Comparison of ENCODE assay signal across 18 cellular contexts in genomic region chr6:156956286-156956685, GRCh38.
DNase-seq lines count a peak whose midpoint lies in the region; ATAC-seq and TF ChIP-seq lines count a peak whose summit lies in the region.
"Had no signal": no experiment of that assay in that cellular context is flagged by ENCODE, and none has a peak within 500 bp of the region (broad histone marks: within the 10 kb centered on the region; RNA-seq: fewer than 3 reads in every experiment).

No MANE protein-coding gene starts in this region.

- H3K9me3 ChIP-seq in PC-3 (ENCODE audit: low read length): no peaks in the 10 kb centered on the region
- H3K9me3 ChIP-seq in osteoblast (ENCODE audit: low read depth, low read length): no peaks in the 10 kb centered on the region
- no peaks in the 10 kb centered on the region for H3K9me3 ChIP-seq in thoracic aorta
- H3K9me3 ChIP-seq: SK-N-SH had no signal

- H2AFZ ChIP-seq in PC-3 (ENCODE audit: low read length) (no peak overlapping the region), osteoblast (ENCODE audit: low read length) (no peak overlapping the region)

- H3K27ac ChIP-seq in PC-3 (ENCODE audit: low read length) (0 out of 2 replicates have a peak overlapping the region, but pooled peaks have one; percentile 10), osteoblast (ENCODE audit: low read depth, low read length) (peak overlapping the region; percentile 37), thoracic aorta (peak overlapping the region in 1 of 2 donors; percentile 57)

- H3K4me3 ChIP-seq in PC-3 (ENCODE audit: low read length) (no peak overlapping the region), fibroblast of the aortic adventitia (ENCODE audit: low read depth, low read length) (no peak overlapping the region), osteoblast (ENCODE audit: insufficient read depth, low read length) (no peak overlapping the region), thoracic aorta (no peak overlapping the region)

- no peaks in the 10 kb centered on the region for H3K9me2 ChIP-seq in PC-3 (replicated peaks; ENCODE audit: low read length)
- H3K9me2 ChIP-seq: SK-N-SH had no signal

- H3K27me3 ChIP-seq in PC-3 (ENCODE audit: low read length) (no peaks in the 10 kb centered on the region), osteoblast (ENCODE audit: insufficient read depth, low read length) (no peaks in the 10 kb centered on the region), thoracic aorta (replicated peaks; ENCODE audit: insufficient read depth) (no peaks in the 10 kb centered on the region)

- TF ChIP-seq CTCF in PC-3 (conservative IDR thresholded peaks at IDR 0.05; ENCODE audit: low read depth, low read length) (no peak), fibroblast of the aortic adventitia (IDR thresholded peaks at IDR 0.05; ENCODE audit: insufficient read depth, low read length) (no peak), osteoblast (IDR thresholded peaks at IDR 0.05; ENCODE audit: extremely low read depth, low read depth, low read length) (no peak), thoracic aorta (IDR thresholded peaks at IDR 0.05) (no peak)

- CTCF ChIA-PET in PC-3 (lab: Charles Lee): no interaction called here

- no peaks in the 10 kb centered on the region for H3K36me3 ChIP-seq in PC-3 (ENCODE audit: low read depth, low read length)
- no peaks in the 10 kb centered on the region for H3K36me3 ChIP-seq in osteoblast (ENCODE audit: insufficient read depth, low read length)
- no peaks in the 10 kb centered on the region for H3K36me3 ChIP-seq in thoracic aorta

- DNase-seq in PC-3 (no peak), fibroblast of the aortic adventitia (ENCODE audit: low read depth) (peak; percentile 27), osteoblast (ENCODE audit: insufficient read length, low spot score, missing footprints) (no peak), thoracic aorta (ENCODE audit: low spot score) (no peak), NCI-H345 (lab: John Stamatoyannopoulos, UW) (no peak), occipital lobe (lab: John Stamatoyannopoulos, UW) (no peak)
- DNase-seq in activated CD4-positive, CD25-positive, alpha-beta regulatory T cell (lab: John Stamatoyannopoulos, UW): no peak
- DNase-seq: activated CD4-positive, alpha-beta T cell treated with anti-CD3 and anti-CD28 coated beads, Interleukin-2, amount 50 U/mL, for 4 hours; activated naive CD8-positive, alpha-beta T cell treated with anti-CD3 and anti-CD28 coated beads for 36 hours; activated T-cell treated with anti-CD3 and anti-CD28 coated beads, Interleukin-2, amount 50 U/mL, for 24 hours; AML-193; midbrain; NCI-H187 treated with DMSO at 0.1 percent for 48 hours; NCI-H510A treated with DMSO at 0.1 percent for 48 hours; nucleus accumbens; SK-N-SH; stimulated activated CD4-positive, alpha-beta T cell treated with anti-CD3 and anti-CD28 coated beads, Interleukin-15, amount 100 ng/mL, for 24 hours had no signal

- no TSS peak for BruUV-seq in PC-3 (replicated peaks; lab: Mats Ljungman, UMichigan)

- POLR2A ChIA-PET in PC-3 (lab: Charles Lee; ENCODE audit: unreplicated experiment): no interaction called here

- H3K4me1 ChIP-seq in PC-3 (ENCODE audit: insufficient read depth, low read length) (peaks cover 42% of the 10 kb centered on the region), osteoblast (ENCODE audit: insufficient read depth, low read length) (peaks cover 35% of the 10 kb centered on the region), thoracic aorta (ENCODE audit: control insufficient read depth in 1 of 2, low read depth in 2 of 2) (peaks cover 44 to 61% of the 10 kb centered on the region in 2 donors)

- H3K4me2 ChIP-seq in PC-3 (ENCODE audit: low read length): no peak overlapping the region
- H3K4me2 ChIP-seq in osteoblast (ENCODE audit: insufficient read depth, low read length): no peak overlapping the region
- H3K4me2 ChIP-seq: SK-N-SH had no signal

- ATAC-seq in PC-3 (no peak), thoracic aorta (ENCODE audit: insufficient number of reproducible peaks, low FRiP score, low read depth) (peak; percentile 48), GM19463 (IDR thresholded peaks at IDR 0.05; ENCODE audit: unreplicated experiment) (no peak)

- H4K20me1 ChIP-seq in PC-3 (ENCODE audit: low read length): no peaks in the 10 kb centered on the region
- H4K20me1 ChIP-seq in osteoblast (ENCODE audit: insufficient read depth, low read length): no peaks in the 10 kb centered on the region

- no peaks in the 10 kb centered on the region for H3F3A ChIP-seq in PC-3 (ENCODE audit: low read length, unreplicated experiment)

- H3K9ac ChIP-seq in PC-3 (ENCODE audit: low read length): no peak overlapping the region
- H3K9ac ChIP-seq: SK-N-SH had no signal

- intact Hi-C loops in PC-3 (cut with micrococcal nuclease): no loop called here

- H3K79me2 ChIP-seq in PC-3 (ENCODE audit: low read length) (peaks cover 79% of the 10 kb centered on the region), osteoblast (ENCODE audit: insufficient read depth, low read length) (peaks cover 75% of the 10 kb centered on the region)
